19 cellular contexts compared by ENCODE assay signal in genomic region chr17:4160294-4160859, GRCh38. TPM values are rescaled to one million over a fixed set of nuclear protein-coding genes. Genes with fewer than 3 reads are reported as not detected.
DNase-seq lines count a peak whose midpoint lies in the region; ATAC-seq, FAIRE-seq and TF ChIP-seq lines count a peak whose summit lies in the region.
"Had no signal": no experiment of that assay in that cellular context is flagged by ENCODE, and none has a peak within 500 bp of the region (broad histone marks: within the 10 kb centered on the region; RNA-seq: fewer than 3 reads in every experiment).

No MANE protein-coding gene starts in this region.

- H3K27me3 Mint-ChIP-seq in HFFc6 (ENCODE audit: insufficient read depth) (no peaks in the 10 kb centered on the region), osteocyte (ENCODE audit: unreplicated experiment) (no peaks in the 10 kb centered on the region)
- H3K27me3 Mint-ChIP-seq: activated CD4-positive, alpha-beta T cell treated with anti-CD3 and anti-CD28 coated beads, Interleukin-2, amount 10 ng/mL, durations not matched to agents 7 days and 5 days had no signal

- no peak overlapping the region for H3K4me3 ChIP-seq in A549

- TF ChIP-seq RAD21 in A549 (conservative IDR thresholded peaks at IDR 0.05 in 1 of 2, IDR thresholded peaks at IDR 0.05 in 1 of 2), result no peak

- peak overlapping the region; percentile 71 for H3K4me2 ChIP-seq in A549

- POLR2A ChIA-PET in A549 (lab: Yijun Ruan, JAX), result interaction anchor here (1.0 to 4.7 kb wide), 2 partner anchors 17 to 22 kb away, joined by 3 to 54 read pairs; partner anchors contain the start of genes CYB5D2 and ZZEF1

- H3K4me3 Mint-ChIP-seq in HFFc6 (no peak overlapping the region), osteocyte (ENCODE audit: unreplicated experiment) (no peak overlapping the region)
- H3K4me3 Mint-ChIP-seq: activated CD4-positive, alpha-beta T cell treated with anti-CD3 and anti-CD28 coated beads, Interleukin-2, amount 10 ng/mL, durations not matched to agents 7 days and 5 days; T-helper 1 cell treated with Interleukin-12 subunit alpha and Interleukin-12 subunit beta and Interleukin-4 antibody, amounts not matched to agents 30 μg/mL and 1 μg/mL, for 36 hours had no signal

- peak overlapping the region; percentile 91 for H3K27ac Mint-ChIP-seq in HFFc6
- H3K27ac Mint-ChIP-seq in osteocyte (ENCODE audit: unreplicated experiment), result peak overlapping the region; percentile 97
- H3K27ac Mint-ChIP-seq: activated CD4-positive, alpha-beta T cell treated with anti-CD3 and anti-CD28 coated beads, Interleukin-2, amount 10 ng/mL, durations not matched to agents 7 days and 5 days had no signal

- no peaks in the 10 kb centered on the region for H3K9me3 ChIP-seq in A549

- WGBS in A549 (ENCODE audit: missing lambda C conversion rate), result 93% methylated on average over 19 of the region's 19 CpGs

- H3K4me1 Mint-ChIP-seq in HFFc6 (ENCODE audit: low read depth) (peaks cover 27% of the 10 kb centered on the region), osteocyte (ENCODE audit: unreplicated experiment) (peaks cover 26% of the 10 kb centered on the region)

- peaks cover 39% of the 10 kb centered on the region for H3K4me1 ChIP-seq in A549

- no peak for TF ChIP-seq CTCF in A549 (IDR thresholded peaks at IDR 0.05)
- no peak for TF ChIP-seq CTCF in HFFc6 (IDR thresholded peaks at IDR 0.05)
- no peak for TF ChIP-seq CTCF in osteocyte (IDR thresholded peaks at IDR 0.05)

- H3K36me3 Mint-ChIP-seq in HFFc6 (ENCODE audit: low read depth), result peaks cover 21% of the 10 kb centered on the region; the same call in 1 of the 2 replicates
- H3K36me3 Mint-ChIP-seq in osteocyte (ENCODE audit: unreplicated experiment), result peaks cover 14% of the 10 kb centered on the region

- no peak for TF ChIP-seq EP300 in A549 (IDR thresholded peaks at IDR 0.05)

- no peak for FAIRE-seq in A549 (lab: Jason Lieb, UNC)
- FAIRE-seq: small intestine had no signal

- no peak for TF ChIP-seq POLR2A in A549 (IDR thresholded peaks at IDR 0.05; ENCODE audit: low read length)

- DNase-seq in A549 (ENCODE audit: low read depth in 1 of 2, low spot score in 1 of 2) (no peak), HFFc6 (no peak), osteocyte (ENCODE audit: extremely low spot score, unreplicated experiment) (no peak), Ammon's horn (ENCODE audit: low spot score) (no peak)
- DNase-seq in stimulated activated naive CD4-positive, alpha-beta T cell treated with Interleukin-2 at 50 U/mL for 16 hours (lab: John Stamatoyannopoulos, UW), result no peak
- DNase-seq in activated CD8-positive, alpha-beta memory T cell treated with anti-CD3 and anti-CD28 coated beads, Interleukin-2, amount 50 U/mL, for 4 hours, result no peak
- DNase-seq: activated CD4-positive, alpha-beta T cell treated with anti-CD3 and anti-CD28 coated beads, Interleukin-2, amount 10 ng/mL, durations not matched to agents 7 days and 5 days; activated gamma-delta T cell treated with Interleukin-2 at 50 U/mL for 16 hours; cerebellar nuclear complex; effector CD4-positive, alpha-beta T cell; glutamatergic neuron; midbrain; NCI-H187 treated with DMSO at 0.1 percent for 48 hours; NCI-H2227 treated with DMSO at 0.1 percent for 48 hours; small intestine; stimulated activated CD4-positive, alpha-beta T cell treated with anti-CD3 and anti-CD28 coated beads, Interleukin-4, amount 100 ng/mL, for 1 hour had no signal

- H3K9me3 Mint-ChIP-seq in HFFc6, result no peaks in the 10 kb centered on the region
- no peaks in the 10 kb centered on the region for H3K9me3 Mint-ChIP-seq in osteocyte (ENCODE audit: unreplicated experiment)
- H3K9me3 Mint-ChIP-seq: activated CD4-positive, alpha-beta T cell treated with anti-CD3 and anti-CD28 coated beads, Interleukin-2, amount 10 ng/mL, durations not matched to agents 7 days and 5 days; T-helper 1 cell treated with Interleukin-12 subunit alpha and Interleukin-12 subunit beta and Interleukin-4 antibody, amounts not matched to agents 30 μg/mL and 1 μg/mL, for 36 hours had no signal

- peak overlapping the region; percentile 90 for H3K27ac ChIP-seq in A549
- H3K27ac ChIP-seq in cingulate gyrus (ENCODE audit: low read depth, low read length), result peak overlapping the region; percentile 80

- ATAC-seq in A549 (no peak), HG03025 (IDR thresholded peaks at IDR 0.05; ENCODE audit: low FRiP score, unreplicated experiment) (no peak)

- CTCF ChIA-PET in A549 (lab: Yijun Ruan, JAX), result interaction anchor here (0.8 to 7.3 kb wide), 12 partner anchors 8 to 259 kb away, joined by 3 to 45 read pairs (median 5); partner anchors contain the start of genes CYB5D2 and ZZEF1

TF ChIP-seq in A549, 52 proteins besides CTCF, POLR2A, EP300 and RAD21:
- no peak for TF ChIP-seq RCOR1 (IDR thresholded peaks at IDR 0.05; ENCODE audit: low read depth, low read length)
- no peak for TF ChIP-seq GATA3 (IDR thresholded peaks at IDR 0.05; ENCODE audit: borderline replicate concordance)
- TF ChIP-seq FOSL2 (IDR thresholded peaks at IDR 0.05), result no peak
- TF ChIP-seq FOSL2 (CRISPR knock-in tag; IDR thresholded peaks at IDR 0.05), result 0 out of 2 replicates have a peak, but pooled peaks have one; percentile 8
- no peak for TF ChIP-seq ELK1 (IDR thresholded peaks at IDR 0.05; ENCODE audit: low read depth, low read length)

RNA-seq across cellular contexts. Expression of gene CYB5D2, which starts 17.4 kb away (rescaled TPM):
- polyA plus RNA-seq in A549 (2011; rRNA removed) (19.4 and 21.2 TPM in 2 replicates), A549 (2017; fragmentation: RNase III; extraction: RNeasy Plus Mini Kit Qiagen cat#74134 plus additional on column Dnase treatment) (15.7 to 22.0 TPM (median 19.4 TPM) in 3 replicates)
- polyA plus RNA-seq in A549 (2012; cell fraction: cytosol; rRNA removed), result 19.2 and 21.9 TPM in 2 replicates
- polyA plus RNA-seq in A549 (2012; cell fraction: nucleus; rRNA removed), result 12.0 and 17.9 TPM in 2 replicates
- polyA minus RNA-seq in A549 (2011; rRNA and poly(A)+ RNA removed), result 18.9 and 21.3 TPM in 2 replicates
- total RNA-seq in HFFc6 (2021; fragmentation: NEBNext Ultra II Directional; extraction: Animal tissue kit (Norgen Biotek cat#: 25700)), result 10 to 100 TPM; 12.5 to 22.2 (median 13.1) TPM
- 22.3 and 26.2 TPM in 2 replicates for total RNA-seq in osteocyte

RNA-seq across cellular contexts. Expression of gene ZZEF1, which starts 17.5 kb away (rescaled TPM):
- 22.2 and 36.1 TPM in 2 replicates for polyA plus RNA-seq in A549 (2011; rRNA removed)
- 8.6 and 10.8 TPM in 2 replicates for polyA plus RNA-seq in A549 (2012; cell fraction: cytosol; rRNA removed)
- 26.5 and 32.1 TPM in 2 replicates for polyA plus RNA-seq in A549 (2012; cell fraction: nucleus; rRNA removed)
- 10.6 to 13.6 TPM (median 11.7 TPM) in 3 replicates for polyA plus RNA-seq in A549 (2017; fragmentation: RNase III; extraction: RNeasy Plus Mini Kit Qiagen cat#74134 plus additional on column Dnase treatment)
- polyA minus RNA-seq in A549 (2011; rRNA and poly(A)+ RNA removed), result 121 and 132 TPM in 2 replicates
- 10 to 100 TPM; 19.3 to 26.6 (median 23.1) TPM for total RNA-seq in HFFc6 (2021; fragmentation: NEBNext Ultra II Directional; extraction: Animal tissue kit (Norgen Biotek cat#: 25700))
- total RNA-seq in osteocyte, result 47.1 and 52.0 TPM in 2 replicates
